Comparison of ENCODE assay signal across 1 cellular context in the genomic region with DNA sequence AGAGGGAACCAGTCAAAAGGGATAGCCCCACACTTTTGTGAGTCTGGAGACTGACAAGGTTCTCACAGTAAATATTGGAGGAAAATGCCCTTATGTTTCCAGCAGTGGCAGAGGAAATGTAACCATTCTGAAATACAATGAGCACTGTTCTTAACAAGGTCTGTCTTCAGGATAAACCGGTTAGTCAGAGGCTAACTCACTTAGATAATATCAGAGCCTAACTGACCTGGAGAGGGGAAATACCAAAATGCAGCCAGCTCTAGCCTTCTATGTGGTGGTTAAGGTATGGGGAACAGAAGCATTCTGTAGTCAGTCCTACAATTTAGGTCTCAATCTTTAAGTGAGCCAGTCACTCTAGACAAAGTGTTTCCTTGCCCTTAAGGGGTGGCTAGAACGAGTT.
TF ChIP-seq lines count a peak whose summit lies in the region.

No MANE protein-coding gene starts in this region.

TF ChIP-seq in K562, 482 proteins besides CTCF, POLR2A, EP300 and RAD21 (continued from another document):
- TF ChIP-seq ZNF174 (CRISPR knock-in tag; IDR thresholded peaks at IDR 0.05), result no peak
